Comparison of ENCODE assay signal across 8 cellular contexts in the genomic region with DNA sequence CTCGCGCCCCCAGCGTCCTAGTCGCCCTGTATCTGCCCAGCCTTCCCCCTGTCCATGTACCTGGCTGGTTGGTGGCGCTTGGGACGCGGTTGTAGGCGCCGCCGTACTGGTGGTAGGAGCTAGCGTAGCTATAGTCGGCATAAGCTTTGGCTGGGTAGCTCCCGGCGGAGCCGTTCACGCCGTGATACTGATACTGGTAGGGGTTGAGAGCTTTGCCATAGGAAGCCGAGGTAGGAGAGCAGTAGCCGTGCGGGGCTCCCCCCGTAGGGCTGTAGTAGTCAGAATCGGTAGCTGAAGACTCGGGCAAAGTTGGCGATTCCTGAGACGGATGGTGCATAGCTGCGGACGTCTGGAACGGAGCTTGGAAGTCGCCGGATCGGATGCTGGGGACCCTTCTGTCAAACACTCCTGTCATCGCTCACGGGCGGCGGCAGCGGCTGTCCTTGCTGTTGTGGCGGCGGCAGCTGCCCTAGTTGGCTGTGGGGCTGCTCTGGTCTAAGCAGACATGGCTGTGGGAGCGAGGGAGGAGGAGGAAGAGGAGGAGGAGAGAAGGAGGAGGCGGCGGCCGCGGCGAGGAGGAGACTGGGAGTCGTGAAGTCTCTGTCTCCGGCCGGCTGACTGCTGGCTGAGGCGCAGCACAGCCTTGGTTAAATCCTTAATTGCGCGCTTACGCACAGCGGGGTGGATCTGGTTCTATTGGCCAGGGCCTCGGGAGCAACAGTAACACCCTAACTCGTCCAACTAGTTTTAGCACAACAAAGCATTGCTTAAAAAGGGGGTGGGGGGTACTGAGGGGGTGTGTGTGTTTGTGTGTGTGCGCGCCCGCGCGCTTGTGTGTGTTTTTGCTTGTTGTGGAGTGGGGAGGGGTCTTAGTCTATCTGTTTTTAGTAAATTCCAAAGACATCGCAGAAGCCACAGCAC. TPM values are rescaled to one million over a fixed set of nuclear protein-coding genes. Genes with fewer than 3 reads are reported as not detected.
A peak's percentile ranks its signal among the peaks of the same experiment; 100 is the strongest.
DNase-seq lines count a peak whose midpoint lies in the region; ATAC-seq and TF ChIP-seq lines count a peak whose summit lies in the region.

A gene (minus strand): TSS at position 623 of the 921 bp plus-strand sequence. CDS start 208 bp downstream, at position 415.

- TF ChIP-seq POLR2A in heart left ventricle (IDR thresholded peaks at IDR 0.05), result no peak

- peaks cover 10% of the 10 kb centered on the region for H3K36me3 Mint-ChIP-seq in T-helper 2 cell treated with Interferon-gamma antibody and Interleukin-4, amounts not matched to agents 5 μg/mL and 100 μg/mL, for 36 hours (ENCODE audit: low read depth)

- H3K4me1 Mint-ChIP-seq in T-helper 2 cell treated with Interferon-gamma antibody and Interleukin-4, amounts not matched to agents 5 μg/mL and 100 μg/mL, for 36 hours (ENCODE audit: low read depth), result peaks cover 32% of the 10 kb centered on the region

- peak; percentile 47 for DNase-seq in COLO829 (ENCODE audit: low spot score)
- DNase-seq in LHCN-M2 (ENCODE audit: low read depth), result peak; percentile 54
- DNase-seq in T-helper 2 cell treated with Interferon-gamma antibody and Interleukin-4, amounts not matched to agents 5 μg/mL and 100 μg/mL, for 36 hours (ENCODE audit: low spot score), result no peak
- peak in 1 of 5 donors; percentile 65 for DNase-seq in heart left ventricle
- no peak for DNase-seq in skeletal muscle cell (ENCODE audit: low read depth)
- no peak for DNase-seq in PC-9
- DNase-seq in stimulated activated CD4-positive, alpha-beta T cell treated with anti-CD3 and anti-CD28 coated beads, Interleukin-4, amount 100 ng/mL, for 4 hours, result no peak

- H3K27me3 ChIP-seq in heart left ventricle (peaks cover 25 to 97% (median 74%) of the 10 kb centered on the region in 9 donors), PC-9 (ENCODE audit: insufficient read depth, low read depth) (peaks cover 4% of the 10 kb centered on the region; the same call in 1 of the 2 replicates)

- no peak for TF ChIP-seq CTCF in heart left ventricle (IDR thresholded peaks at IDR 0.05)
- TF ChIP-seq CTCF in PC-9 (conservative IDR thresholded peaks at IDR 0.05), result no peak

- CTCF ChIA-PET in PC-9 (lab: Charles Lee), result no interaction called here

- H3K36me3 ChIP-seq in heart left ventricle, result no peaks in the 10 kb centered on the region
- no peaks in the 10 kb centered on the region for H3K36me3 ChIP-seq in PC-9 (ENCODE audit: low read depth)

- H3K9me3 Mint-ChIP-seq in T-helper 2 cell treated with Interferon-gamma antibody and Interleukin-4, amounts not matched to agents 5 μg/mL and 100 μg/mL, for 36 hours, result no peaks in the 10 kb centered on the region

- peaks cover 85% of the 10 kb centered on the region for H3K27me3 Mint-ChIP-seq in T-helper 2 cell treated with Interferon-gamma antibody and Interleukin-4, amounts not matched to agents 5 μg/mL and 100 μg/mL, for 36 hours (ENCODE audit: low read depth)

- no peaks in the 10 kb centered on the region for H4K20me1 ChIP-seq in PC-9 (ENCODE audit: insufficient read depth)

- no peaks in the 10 kb centered on the region for H3K9me3 ChIP-seq in heart left ventricle
- no peaks in the 10 kb centered on the region for H3K9me3 ChIP-seq in PC-9 (ENCODE audit: insufficient read depth, low read depth)

- WGBS in heart left ventricle, 4 donors, result 1 to 2% (median 1%) methylated on average over 53 to 60 of the region's 60 CpGs

- no peaks in the 10 kb centered on the region for H3K79me2 ChIP-seq in PC-9 (ENCODE audit: low read depth)

- H3K27ac ChIP-seq in heart left ventricle (no peak within 1 kb of the TSS), PC-9 (no peak within 1 kb of the TSS)

- intact Hi-C loops in heart left ventricle (cut with DNase I) (loop anchor here (5.0 to 10.0 kb wide), 8 partner anchors 310 to 1300 kb away; no protein-coding TSS in a partner anchor), PC-9 (cut with micrococcal nuclease; ENCODE audit: unreplicated experiment) (loop anchor here (5.0 kb wide), 1 partner anchor 1302 kb away; no protein-coding TSS in a partner anchor)

- no peak within 1 kb of the TSS for H3K4me2 ChIP-seq in PC-9

- H3K4me3 ChIP-seq in heart left ventricle, result peak within 1 kb of the TSS; percentile 0 to 56 (median 36)
- H3K4me3 ChIP-seq in skeletal muscle cell (ENCODE audit: low read depth, low read length), result peak within 1 kb of the TSS; percentile 32
- H3K4me3 ChIP-seq in PC-9, result no peak within 1 kb of the TSS

- H3K9me2 ChIP-seq in PC-9 (ENCODE audit: insufficient read depth), result no peaks in the 10 kb centered on the region

- ATAC-seq in heart left ventricle (peak in 3 of 4 donors; percentile 29 to 39 (median 33)), GM21381 (IDR thresholded peaks at IDR 0.05; ENCODE audit: unreplicated experiment) (no peak)

- H3K27ac Mint-ChIP-seq in T-helper 2 cell treated with Interferon-gamma antibody and Interleukin-4, amounts not matched to agents 5 μg/mL and 100 μg/mL, for 36 hours, result peak within 1 kb of the TSS; percentile 23

- H3K4me3 Mint-ChIP-seq in T-helper 2 cell treated with Interferon-gamma antibody and Interleukin-4, amounts not matched to agents 5 μg/mL and 100 μg/mL, for 36 hours, result peak within 1 kb of the TSS; percentile 21

- no TSS peak for BruUV-seq in PC-9 (replicated peaks; lab: Mats Ljungman, UMichigan)

- POLR2A ChIA-PET in PC-9 (lab: Charles Lee; ENCODE audit: unreplicated experiment), result no interaction called here

- no peak within 1 kb of the TSS for H2AFZ ChIP-seq in PC-9

- H3K4me1 ChIP-seq in heart left ventricle, result peaks cover 5 to 49% (median 23%) of the 10 kb centered on the region in 12 donors
- H3K4me1 ChIP-seq in PC-9 (replicated peaks; ENCODE audit: insufficient read depth), result peaks cover 4% of the 10 kb centered on the region; the same call in 1 of the 2 replicates

- no peaks in the 10 kb centered on the region for H3F3A ChIP-seq in PC-9 (ENCODE audit: insufficient read depth, low read depth)

RNA-seq across cellular contexts. Expression of the gene that starts here (rescaled TPM):
- total RNA-seq in LHCN-M2 (2014; rRNA removed) (0.13 TPM in 1 of 2 replicates, not detected in the other), heart left ventricle (under 1 TPM in 3 of 9 donors, not detected in 6; 0.23 to 0.27 (median 0.25) TPM), PC-9 (2021) (not detected in 2 replicates)
- polyA plus RNA-seq in LHCN-M2 (2012), result 0.61 TPM
- polyA plus RNA-seq in heart left ventricle, result under 1 TPM in 1 of 2 donors, not detected in 1; 0.08 TPM

Comparison
In these comparisons a context has a peak if more than half of its experiments do, and no peak if none do; other contexts are left out.
1. Peak in DNase-seq in LHCN-M2; RNA of the gene not detected or under 1 TPM.
2. Peak in ATAC-seq and H3K4me3 ChIP-seq in heart left ventricle; RNA of the gene not detected or under 1 TPM.